ENCODE assay signal across 8 cellular contexts in genomic region chr1:97920832-97921571, GRCh38. TPM values are rescaled to one million over a fixed set of nuclear protein-coding genes. Genes with fewer than 3 reads are reported as not detected.
DNase-seq lines count a peak whose midpoint lies in the region; ATAC-seq, FAIRE-seq and TF ChIP-seq lines count a peak whose summit lies in the region.

DPYD (minus strand) TSS chr1:97921034; CDS start chr1:97920922, 112 bp downstream.

- no peaks in the 10 kb centered on the region for H3K27me3 Mint-ChIP-seq in activated naive CD8-positive, alpha-beta T cell

- 0 to 1% methylated on average over 37 to 50 of the region's 50 CpGs for WGBS in pancreas, 2 donors
- 1 to 3% methylated on average over 24 to 29 of the region's 50 CpGs for WGBS in thyroid gland, 2 donors

- H3K9me3 Mint-ChIP-seq in activated naive CD8-positive, alpha-beta T cell (ENCODE audit: low read depth): no peaks in the 10 kb centered on the region

- H3K27me3 ChIP-seq in pancreas (no peaks in the 10 kb centered on the region), thyroid gland (no peaks in the 10 kb centered on the region)

- H3K4me1 Mint-ChIP-seq in activated naive CD8-positive, alpha-beta T cell (ENCODE audit: low read depth): peaks cover 50% of the 10 kb centered on the region

- DNase-seq in GM10248 (ENCODE audit: extremely low spot score) (peak; percentile 87), NCI-H1048 (lab: John Stamatoyannopoulos, UW) (peak; percentile 53), SKM-1 (lab: John Stamatoyannopoulos, UW; ENCODE audit: unreplicated experiment) (peak; percentile 47), Right ventricle myocardium inferior (ENCODE audit: missing footprints) (peak; percentile 96), pancreas (peak; percentile 83 to 93 (median 88)), thyroid gland (peak; percentile 91)

- ATAC-seq in HG02588 (IDR thresholded peaks at IDR 0.05; ENCODE audit: unreplicated experiment): peak; percentile 94
- ATAC-seq in Right ventricle myocardium inferior: peak; percentile 99
- ATAC-seq in pancreas: peak; percentile 94 to 98 (median 98)

- H3K9me3 ChIP-seq in pancreas (no peaks in the 10 kb centered on the region), thyroid gland (no peaks in the 10 kb centered on the region)

- peak within 1 kb of the TSS; percentile 33 to 77 (median 66) for H3K4me3 ChIP-seq in pancreas
- peak within 1 kb of the TSS; percentile 56 to 76 (median 62) for H3K4me3 ChIP-seq in thyroid gland (replicated peaks in 1 of 3)

- TF ChIP-seq CTCF in GM10248 (IDR thresholded peaks at IDR 0.05; ENCODE audit: control extremely low read depth, extremely low read depth, low read depth, missing control alignments): no peak
- no peak for TF ChIP-seq CTCF in pancreas (IDR thresholded peaks at IDR 0.05)
- no peak for TF ChIP-seq CTCF in thyroid gland (IDR thresholded peaks at IDR 0.05)

- H3K36me3 Mint-ChIP-seq in activated naive CD8-positive, alpha-beta T cell: no peaks in the 10 kb centered on the region

- H3K4me1 ChIP-seq in pancreas (peaks cover 0 to 3% (median 0%) of the 10 kb centered on the region in 3 donors), thyroid gland (peaks cover 0 to 6% of the 10 kb centered on the region in 2 donors)

- POLR2A ChIA-PET in GM10248 (lab: Yijun Ruan, JAX): no interaction called here

- CTCF ChIA-PET in GM10248 (lab: Yijun Ruan, JAX): interaction anchor here (1.2 to 1.7 kb wide), 3 partner anchors 14 to 131 kb away, joined by 3 to 7 read pairs (median 3); no protein-coding TSS in a partner anchor

- intact Hi-C loops in Right ventricle myocardium inferior (cut with DNase I): no loop called here
- intact Hi-C loops in pancreas (cut with DNase I): no loop called here
- intact Hi-C loops in thyroid gland (cut with DNase I): no loop called here

- H3K27ac ChIP-seq in pancreas (peak within 1 kb of the TSS; percentile 77 to 93 (median 86)), thyroid gland (peak within 1 kb of the TSS; percentile 73 to 91 (median 90))

- peak in 1 of 2 donors; percentile 92 for TF ChIP-seq POLR2A in thyroid gland (IDR thresholded peaks at IDR 0.05)

- FAIRE-seq in pancreas (lab: Jason Lieb, UNC): peak; percentile 51

- H3K4me3 Mint-ChIP-seq in activated naive CD8-positive, alpha-beta T cell: peak within 1 kb of the TSS; percentile 97

- peak within 1 kb of the TSS; percentile 92 for H3K27ac Mint-ChIP-seq in activated naive CD8-positive, alpha-beta T cell

- H3K36me3 ChIP-seq in pancreas (no peaks in the 10 kb centered on the region), thyroid gland (no peaks in the 10 kb centered on the region)

RNA-seq across cellular contexts. Expression of gene DPYD, which starts in this region (rescaled TPM):
- 12.3 TPM for total RNA-seq in Right ventricle myocardium inferior
- 10 to 100 TPM in 4 of 6 donors, 1 to 10 TPM in 2; 5.8 to 24.5 (median 11.4) TPM for total RNA-seq in pancreas
- 1 to 10 TPM; 2.7 to 3.9 TPM for polyA plus RNA-seq in pancreas
- 10 to 100 TPM; 27.3 to 54.0 (median 39.5) TPM for total RNA-seq in thyroid gland

Comparison
In these comparisons a context has a peak if more than half of its experiments do, and no peak if none do; other contexts are left out.
1. Peak in every context shown above with its lines: DNase-seq, ATAC-seq, H3K4me3 ChIP-seq and H3K27ac ChIP-seq.